In genomic region chr11:57502376-57502775, GRCh38 we compare ENCODE assay signal across 19 cellular contexts. TPM values are rescaled to one million over a fixed set of nuclear protein-coding genes. Genes with fewer than 3 reads are reported as not detected.
DNase-seq lines count a peak whose midpoint lies in the region; ATAC-seq, FAIRE-seq and TF ChIP-seq lines count a peak whose summit lies in the region.
"Had no signal": no experiment of that assay in that cellular context is flagged by ENCODE, and none has a peak within 500 bp of the region (broad histone marks: within the 10 kb centered on the region; RNA-seq: fewer than 3 reads in every experiment).

No MANE protein-coding gene starts in this region.

- H3K9ac ChIP-seq in HepG2 (ENCODE audit: insufficient read depth, low read depth, low read length), result no peak overlapping the region
- no peak overlapping the region for H3K9ac ChIP-seq in trophoblast cell (ENCODE audit: low read length)
- H3K9ac ChIP-seq: BLaER1 treated with 17β-estradiol and CSF1 and Interleukin-3, amounts not matched to agents 10 nM and 100 nM had no signal

- H3K4ac ChIP-seq in trophoblast cell (ENCODE audit: low read depth, low read length), result no peak overlapping the region

- TF ChIP-seq CTCF in HepG2 (CRISPR knock-in tag; IDR thresholded peaks at IDR 0.05), result no peak

- H3K9me3 ChIP-seq in right cardiac atrium (ENCODE audit: control insufficient read depth, low read length) (no peaks in the 10 kb centered on the region), HepG2 (ENCODE audit: low read length) (no peaks in the 10 kb centered on the region), trophoblast cell (ENCODE audit: insufficient read depth, low read depth, low read length) (peaks cover 2% of the 10 kb centered on the region)
- H3K9me3 ChIP-seq: BLaER1 treated with 17β-estradiol and CSF1 and Interleukin-3, amounts not matched to agents 10 nM and 100 nM; Peyer's patch had no signal

- intact Hi-C loops in right cardiac atrium (cut with DNase I), result no loop called here
- intact Hi-C loops in left ventricle myocardium superior (cut with micrococcal nuclease), result no loop called here
- intact Hi-C loops in HepG2 (cut with micrococcal nuclease; ENCODE audit: unreplicated experiment), result no loop called here

- H2AFZ ChIP-seq in HepG2 (ENCODE audit: low read length) (no peak overlapping the region), trophoblast cell (ENCODE audit: insufficient read depth, low read length, poor library complexity) (no peak overlapping the region)

- H3K23ac ChIP-seq in trophoblast cell (ENCODE audit: low read length), result no peak overlapping the region

- H3K36me3 ChIP-seq in HepG2 (replicated peaks in 1 of 2; ENCODE audit: control insufficient read depth in 1 of 2, insufficient read depth in 2 of 2, low read length in 2 of 2), result peaks cover 14 to 54% of the 10 kb centered on the region in 2 experiments; a peak in 4 of 5 replicates
- H3K36me3 ChIP-seq in trophoblast cell (ENCODE audit: control insufficient read depth in 1 of 2, insufficient read depth in 2 of 2, low read length in 2 of 2), result no peaks in the 10 kb centered on the region
- H3K36me3 ChIP-seq: Peyer's patch had no signal

- H3K4me1 ChIP-seq in right cardiac atrium (ENCODE audit: control insufficient read depth, insufficient read depth, low read length) (peaks cover 17% of the 10 kb centered on the region), HepG2 (ENCODE audit: insufficient read depth, low read length) (peaks cover 98% of the 10 kb centered on the region), trophoblast cell (ENCODE audit: control insufficient read depth in 1 of 2, insufficient read depth in 2 of 2, low read length in 2 of 2) (peaks cover 3 to 10% of the 10 kb centered on the region in 2 experiments)

- H3K18ac ChIP-seq in trophoblast cell (ENCODE audit: low read length), result no peak overlapping the region

- 98% methylated on average over 3 of the region's 3 CpGs for WGBS in right cardiac atrium
- WGBS in HepG2 (ENCODE audit: low lambda C conversion rate), result 66% methylated on average over 3 of the region's 3 CpGs
- WGBS in trophoblast cell (ENCODE audit: extremely low coverage, insufficient coverage, insufficient read length), result no CpG with 5 or more reads among the region's 3 CpGs

- H4K12ac ChIP-seq in trophoblast cell (ENCODE audit: low read depth, low read length), result no peak overlapping the region

- no peak for TF ChIP-seq EP300 in HepG2 (IDR thresholded peaks at IDR 0.05; ENCODE audit: low read depth in 2 of 2, low read length in 2 of 2)
- TF ChIP-seq EP300 in HepG2 (CRISPR knock-in tag; IDR thresholded peaks at IDR 0.05; ENCODE audit: borderline replicate concordance), result no peak

- no peak for FAIRE-seq in HepG2 (lab: Jason Lieb, UNC)
- FAIRE-seq: GM12878 had no signal

- H3K4me2 ChIP-seq in HepG2 (ENCODE audit: low read depth, low read length) (0 out of 2 replicates have a peak overlapping the region, but pooled peaks have one; percentile 14), trophoblast cell (ENCODE audit: low read length) (no peak overlapping the region)
- H3K4me2 ChIP-seq: BLaER1 treated with 17β-estradiol and CSF1 and Interleukin-3, amounts not matched to agents 10 nM and 100 nM had no signal

- H3K79me2 ChIP-seq in HepG2 (ENCODE audit: insufficient read depth, low read length), result peaks cover 50% of the 10 kb centered on the region
- no peaks in the 10 kb centered on the region for H3K79me2 ChIP-seq in trophoblast cell (ENCODE audit: control insufficient read depth, insufficient read depth, low read length, poor library complexity)

- H4K20me1 ChIP-seq in HepG2 (ENCODE audit: insufficient read depth, low read length), result peaks cover 13% of the 10 kb centered on the region

- no peak overlapping the region for H3K14ac ChIP-seq in trophoblast cell (ENCODE audit: low read length)

- no peak overlapping the region for H2BK12ac ChIP-seq in trophoblast cell (ENCODE audit: low read length)

- peaks cover 3% of the 10 kb centered on the region for H3K79me1 ChIP-seq in trophoblast cell (ENCODE audit: low read length)

- H4K8ac ChIP-seq in trophoblast cell (ENCODE audit: low read depth, low read length), result no peak overlapping the region

- in situ Hi-C loops in HepG2 (cut with HindIII; ENCODE audit: extremely low pct_ligation_motif_present, low pct_unique_long_range_greater_than_20kb), result no loop called here

- DNase-seq in DMS53 (lab: John Stamatoyannopoulos, UW) (peak; percentile 50), DMS53 treated with DMSO at 0.1 percent for 48 hours (lab: John Stamatoyannopoulos, UW; ENCODE audit: unreplicated experiment) (no peak), right cardiac atrium (no peak), left ventricle myocardium superior (no peak), HepG2 (ENCODE audit: low spot score) (no peak), trophoblast cell (no peak), erythroblast (lab: John Stamatoyannopoulos, UW) (no peak)
- DNase-seq: 8988T, COR-L47, NCI-H1436 treated with DMSO at 0.1 percent for 48 hours, NCI-H345, NCI-H748 treated with DMSO at 0.1 percent for 48 hours, Peyer's patch, SIG-M5 had no signal

- TF ChIP-seq POLR2A in HepG2 (IDR thresholded peaks at IDR 0.05; ENCODE audit: insufficient read depth in 1 of 2, low read depth in 2 of 2, low read length in 2 of 2), result no peak
- TF ChIP-seq POLR2A in erythroblast (IDR thresholded peaks at IDR 0.05; ENCODE audit: low read length), result no peak

- no peak overlapping the region for H2BK120ac ChIP-seq in trophoblast cell (ENCODE audit: insufficient read depth, low read length, poor library complexity)

- TF ChIP-seq RAD21 in HepG2 (CRISPR knock-in tag; IDR thresholded peaks at IDR 0.05), result no peak

- H2AK5ac ChIP-seq in trophoblast cell (ENCODE audit: low read length), result no peak overlapping the region

- no peaks in the 10 kb centered on the region for H3K27me3 ChIP-seq in right cardiac atrium (ENCODE audit: control insufficient read depth, insufficient read depth)
- no peaks in the 10 kb centered on the region for H3K27me3 ChIP-seq in HepG2 (ENCODE audit: control insufficient read depth in 1 of 2, insufficient read depth in 2 of 2, low read length in 2 of 2)
- no peaks in the 10 kb centered on the region for H3K27me3 ChIP-seq in trophoblast cell (ENCODE audit: insufficient read depth, low read length)
- H3K27me3 ChIP-seq: BLaER1 treated with 17β-estradiol and CSF1 and Interleukin-3, amounts not matched to agents 10 nM and 100 nM; Peyer's patch had no signal

- H3K4me3 ChIP-seq in right cardiac atrium (ENCODE audit: low read length) (no peak overlapping the region), HepG2 (replicated peaks in 1 of 3; ENCODE audit: insufficient read depth in 1 of 3, low read depth in 2 of 3, low read length in 3 of 3) (no peak overlapping the region), trophoblast cell (ENCODE audit: low read depth, low read length) (no peak overlapping the region)
- H3K4me3 ChIP-seq: BLaER1 treated with 17β-estradiol and CSF1 and Interleukin-3, amounts not matched to agents 10 nM and 100 nM; GM12878; Peyer's patch had no signal

- ATAC-seq in right cardiac atrium (no peak), left ventricle myocardium superior (no peak), HepG2 (no peak), GM21825 (IDR thresholded peaks at IDR 0.05; ENCODE audit: unreplicated experiment) (no peak)
- ATAC-seq: GM12878 had no signal

- H3K27ac ChIP-seq in right cardiac atrium (ENCODE audit: low read length), result peak overlapping the region; percentile 60
- H3K27ac ChIP-seq in HepG2 (ENCODE audit: extremely low read length, insufficient read depth, low read length), result peak overlapping the region; percentile 55
- H3K27ac ChIP-seq in trophoblast cell (ENCODE audit: low read depth, low read length), result no peak overlapping the region
- H3K27ac ChIP-seq: BLaER1 treated with 17β-estradiol and CSF1 and Interleukin-3, amounts not matched to agents 10 nM and 100 nM; Peyer's patch had no signal

- no peak overlapping the region for H4K91ac ChIP-seq in trophoblast cell (ENCODE audit: low read depth, low read length)

- no peak overlapping the region for H2BK5ac ChIP-seq in trophoblast cell (ENCODE audit: low read depth, low read length, poor library complexity)

- POLR2A ChIA-PET in HepG2 (lab: Yijun Ruan, JAX), result interaction anchor here (0.6 to 9.7 kb wide), 5 partner anchors 9 to 252 kb away, joined by 3 to 111 read pairs (median 3); partner anchors contain the start of gene SLC43A1

- no TSS peak for BruUV-seq in HepG2 (replicated peaks; lab: Mats Ljungman, UMichigan)

- CTCF ChIA-PET in HepG2 (lab: Yijun Ruan, JAX; ENCODE audit: low intra/inter-chr PET ratio, low total read pairs), result interaction anchor here (1.2 kb wide), 1 partner anchor 12 kb away, joined by 4 read pairs; the partner anchor contains the start of gene SLC43A1

RNA-seq across cellular contexts. Expression of gene SLC43A1, which starts 13.1 kb away (rescaled TPM):
- total RNA-seq in right cardiac atrium (1 to 10 TPM; 3.4 to 10.0 (median 8.8) TPM), left ventricle myocardium superior (4.5 TPM), HepG2 (2016; rRNA removed; fragmentation: Illumina TruSeq; extraction: Trizol) (40.0 and 72.3 TPM in 2 replicates)
- polyA plus RNA-seq in right cardiac atrium (8.4 TPM), HepG2 (2011; rRNA removed) (87.6 and 124 TPM in 2 replicates)
- total RNA-seq in HepG2 (2016; cell fraction: cytosol; rRNA removed; fragmentation: Illumina TruSeq; extraction: Trizol; ENCODE audit: low read depth), result 44.5 and 47.1 TPM in 2 replicates
- 32.3 and 72.1 TPM in 2 replicates for total RNA-seq in HepG2 (2016; cell fraction: insoluble cytoplasmic fraction; rRNA removed; fragmentation: Illumina TruSeq; extraction: Trizol)
- total RNA-seq in HepG2 (2016; cell fraction: membrane; rRNA removed; fragmentation: Illumina TruSeq; extraction: Trizol), result 63.3 and 69.6 TPM in 2 replicates
- total RNA-seq in HepG2 (2016; cell fraction: nucleus; rRNA removed; fragmentation: Illumina TruSeq; extraction: Trizol), result 64.1 and 81.7 TPM in 2 replicates
- 96.8 and 105 TPM in 2 replicates for polyA plus RNA-seq in HepG2 (2011; cell fraction: cytosol; rRNA removed)
- 190 and 210 TPM in 2 replicates for polyA plus RNA-seq in HepG2 (2011; cell fraction: nucleus; rRNA removed)
- polyA plus RNA-seq in HepG2 (2012), result 61.9 and 91.6 TPM in 2 replicates
- polyA plus RNA-seq in HepG2 (2016; cell fraction: cytosol; fragmentation: Illumina TruSeq; extraction: Trizol; ENCODE audit: low read depth), result 41.6 and 44.0 TPM in 2 replicates
- polyA plus RNA-seq in HepG2 (2016; cell fraction: insoluble cytoplasmic fraction; fragmentation: Illumina TruSeq; extraction: Trizol; ENCODE audit: low read depth), result 33.2 and 41.2 TPM in 2 replicates
- 58.0 and 63.5 TPM in 2 replicates for polyA plus RNA-seq in HepG2 (2016; cell fraction: membrane; fragmentation: Illumina TruSeq; extraction: Trizol; ENCODE audit: low read depth)
- polyA plus RNA-seq in HepG2 (2016; cell fraction: nucleus; fragmentation: Illumina TruSeq; extraction: Trizol; ENCODE audit: insufficient read depth, low read depth), result 111 TPM in 2 replicates
- polyA minus RNA-seq in HepG2 (2011; rRNA and poly(A)+ RNA removed; ENCODE audit: low replicate concordance), result 1.5 and 247 TPM in 2 replicates
- 58.2 and 68.6 TPM in 2 replicates for polyA minus RNA-seq in HepG2 (2011; cell fraction: cytosol; rRNA and poly(A)+ RNA removed)
- 75.4 and 86.5 TPM in 2 replicates for polyA minus RNA-seq in HepG2 (2011; cell fraction: nucleus; rRNA and poly(A)+ RNA removed)
- 0.29 and 0.37 TPM in 2 replicates for polyA plus RNA-seq in trophoblast cell (2013)

RNA-seq across cellular contexts. Expression of gene TIMM10, which starts 28.2 kb away (rescaled TPM):
- 10 to 100 TPM; 40.6 to 68.8 (median 50.2) TPM for total RNA-seq in right cardiac atrium
- polyA plus RNA-seq in right cardiac atrium, result 59.2 TPM
- total RNA-seq in left ventricle myocardium superior, result 56.7 TPM
- total RNA-seq in HepG2 (2016; rRNA removed; fragmentation: Illumina TruSeq; extraction: Trizol), result 82.2 and 103 TPM in 2 replicates
- 40.9 and 52.7 TPM in 2 replicates for total RNA-seq in HepG2 (2016; cell fraction: cytosol; rRNA removed; fragmentation: Illumina TruSeq; extraction: Trizol; ENCODE audit: low read depth)
- total RNA-seq in HepG2 (2016; cell fraction: insoluble cytoplasmic fraction; rRNA removed; fragmentation: Illumina TruSeq; extraction: Trizol), result 87.8 and 108 TPM in 2 replicates
- total RNA-seq in HepG2 (2016; cell fraction: membrane; rRNA removed; fragmentation: Illumina TruSeq; extraction: Trizol), result 48.0 and 65.2 TPM in 2 replicates
- 27.4 and 31.3 TPM in 2 replicates for total RNA-seq in HepG2 (2016; cell fraction: nucleus; rRNA removed; fragmentation: Illumina TruSeq; extraction: Trizol)
- polyA plus RNA-seq in HepG2 (2011; rRNA removed), result 56.3 and 67.8 TPM in 2 replicates
- polyA plus RNA-seq in HepG2 (2011; cell fraction: cytosol; rRNA removed), result 81.8 and 94.3 TPM in 2 replicates
- 18.2 and 20.2 TPM in 2 replicates for polyA plus RNA-seq in HepG2 (2011; cell fraction: nucleus; rRNA removed)
- 46.7 and 55.3 TPM in 2 replicates for polyA plus RNA-seq in HepG2 (2012)
- polyA plus RNA-seq in HepG2 (2016; cell fraction: cytosol; fragmentation: Illumina TruSeq; extraction: Trizol; ENCODE audit: low read depth), result 53.7 and 66.6 TPM in 2 replicates
- 106 and 130 TPM in 2 replicates for polyA plus RNA-seq in HepG2 (2016; cell fraction: insoluble cytoplasmic fraction; fragmentation: Illumina TruSeq; extraction: Trizol; ENCODE audit: low read depth)
- 52.5 and 68.9 TPM in 2 replicates for polyA plus RNA-seq in HepG2 (2016; cell fraction: membrane; fragmentation: Illumina TruSeq; extraction: Trizol; ENCODE audit: low read depth)
- 53.7 and 58.9 TPM in 2 replicates for polyA plus RNA-seq in HepG2 (2016; cell fraction: nucleus; fragmentation: Illumina TruSeq; extraction: Trizol; ENCODE audit: insufficient read depth, low read depth)
- 28.3 and 58.4 TPM in 2 replicates for polyA minus RNA-seq in HepG2 (2011; rRNA and poly(A)+ RNA removed; ENCODE audit: low replicate concordance)
- polyA minus RNA-seq in HepG2 (2011; cell fraction: cytosol; rRNA and poly(A)+ RNA removed), result 7.7 and 8.8 TPM in 2 replicates
- 11.8 and 13.6 TPM in 2 replicates for polyA minus RNA-seq in HepG2 (2011; cell fraction: nucleus; rRNA and poly(A)+ RNA removed)
- 61.0 and 61.7 TPM in 2 replicates for polyA plus RNA-seq in trophoblast cell (2013)

RNA-seq across cellular contexts. Expression of gene SMTNL1, which starts 35.0 kb away (rescaled TPM):
- not detected for total RNA-seq in right cardiac atrium
- polyA plus RNA-seq in right cardiac atrium, result not detected
- total RNA-seq in left ventricle myocardium superior, result not detected
- total RNA-seq in HepG2 (2016; rRNA removed; fragmentation: Illumina TruSeq; extraction: Trizol), result not detected in 2 replicates
- total RNA-seq in HepG2 (2016; cell fraction: cytosol; rRNA removed; fragmentation: Illumina TruSeq; extraction: Trizol; ENCODE audit: low read depth), result not detected in 2 replicates
- not detected in 2 replicates for total RNA-seq in HepG2 (2016; cell fraction: insoluble cytoplasmic fraction; rRNA removed; fragmentation: Illumina TruSeq; extraction: Trizol)
- total RNA-seq in HepG2 (2016; cell fraction: membrane; rRNA removed; fragmentation: Illumina TruSeq; extraction: Trizol), result not detected in 2 replicates
- not detected in 2 replicates for total RNA-seq in HepG2 (2016; cell fraction: nucleus; rRNA removed; fragmentation: Illumina TruSeq; extraction: Trizol)
- 0.04 TPM in 1 of 2 replicates, not detected in the other for polyA plus RNA-seq in HepG2 (2011; rRNA removed)
- not detected in 2 replicates for polyA plus RNA-seq in HepG2 (2011; cell fraction: cytosol; rRNA removed)
- not detected in 2 replicates for polyA plus RNA-seq in HepG2 (2011; cell fraction: nucleus; rRNA removed)
- not detected in 2 replicates for polyA plus RNA-seq in HepG2 (2012)
- not detected in 2 replicates for polyA plus RNA-seq in HepG2 (2016; cell fraction: cytosol; fragmentation: Illumina TruSeq; extraction: Trizol; ENCODE audit: low read depth)
- polyA plus RNA-seq in HepG2 (2016; cell fraction: insoluble cytoplasmic fraction; fragmentation: Illumina TruSeq; extraction: Trizol; ENCODE audit: low read depth), result not detected in 2 replicates
- polyA plus RNA-seq in HepG2 (2016; cell fraction: membrane; fragmentation: Illumina TruSeq; extraction: Trizol; ENCODE audit: low read depth), result not detected in 2 replicates
- not detected in 2 replicates for polyA plus RNA-seq in HepG2 (2016; cell fraction: nucleus; fragmentation: Illumina TruSeq; extraction: Trizol; ENCODE audit: insufficient read depth, low read depth)
- not detected in 2 replicates for polyA minus RNA-seq in HepG2 (2011; rRNA and poly(A)+ RNA removed; ENCODE audit: low replicate concordance)
- not detected in 2 replicates for polyA minus RNA-seq in HepG2 (2011; cell fraction: cytosol; rRNA and poly(A)+ RNA removed)
- not detected in 2 replicates for polyA minus RNA-seq in HepG2 (2011; cell fraction: nucleus; rRNA and poly(A)+ RNA removed)
- 0.04 TPM in 1 of 2 replicates, not detected in the other for polyA plus RNA-seq in trophoblast cell (2013)
- total RNA-seq: G401, GM12878, HT1080, Peyer's patch had no signal

RNA-seq across cellular contexts. Expression of gene RTN4RL2, which starts 42.0 kb away (rescaled TPM):
- total RNA-seq in right cardiac atrium (1 to 10 TPM in 1 of 4 donors, under 1 TPM in 3; 0.65 to 1.4 (median 0.79) TPM), left ventricle myocardium superior (1.0 TPM), HepG2 (2016; rRNA removed; fragmentation: Illumina TruSeq; extraction: Trizol) (0.45 and 1.3 TPM in 2 replicates)
- polyA plus RNA-seq in right cardiac atrium (0.97 TPM), HepG2 (2011; rRNA removed) (4.3 and 8.4 TPM in 2 replicates)
- 0.71 and 0.79 TPM in 2 replicates for total RNA-seq in HepG2 (2016; cell fraction: cytosol; rRNA removed; fragmentation: Illumina TruSeq; extraction: Trizol; ENCODE audit: low read depth)
- total RNA-seq in HepG2 (2016; cell fraction: insoluble cytoplasmic fraction; rRNA removed; fragmentation: Illumina TruSeq; extraction: Trizol), result 0.42 and 0.91 TPM in 2 replicates
- total RNA-seq in HepG2 (2016; cell fraction: membrane; rRNA removed; fragmentation: Illumina TruSeq; extraction: Trizol), result 1.1 and 1.2 TPM in 2 replicates
- 1.8 and 2.1 TPM in 2 replicates for total RNA-seq in HepG2 (2016; cell fraction: nucleus; rRNA removed; fragmentation: Illumina TruSeq; extraction: Trizol)
- 3.6 and 3.9 TPM in 2 replicates for polyA plus RNA-seq in HepG2 (2011; cell fraction: cytosol; rRNA removed)
- polyA plus RNA-seq in HepG2 (2011; cell fraction: nucleus; rRNA removed), result 10.4 and 14.9 TPM in 2 replicates
- polyA plus RNA-seq in HepG2 (2012), result 14.7 and 15.9 TPM in 2 replicates
- 1.8 and 2.1 TPM in 2 replicates for polyA plus RNA-seq in HepG2 (2016; cell fraction: cytosol; fragmentation: Illumina TruSeq; extraction: Trizol; ENCODE audit: low read depth)
- polyA plus RNA-seq in HepG2 (2016; cell fraction: insoluble cytoplasmic fraction; fragmentation: Illumina TruSeq; extraction: Trizol; ENCODE audit: low read depth), result 1.9 and 2.5 TPM in 2 replicates
- polyA plus RNA-seq in HepG2 (2016; cell fraction: membrane; fragmentation: Illumina TruSeq; extraction: Trizol; ENCODE audit: low read depth), result 2.8 and 3.5 TPM in 2 replicates
- 5.0 and 7.0 TPM in 2 replicates for polyA plus RNA-seq in HepG2 (2016; cell fraction: nucleus; fragmentation: Illumina TruSeq; extraction: Trizol; ENCODE audit: insufficient read depth, low read depth)
- polyA minus RNA-seq in HepG2 (2011; rRNA and poly(A)+ RNA removed; ENCODE audit: low replicate concordance), result 0.72 and 4.8 TPM in 2 replicates
- 4.1 and 11.0 TPM in 2 replicates for polyA minus RNA-seq in HepG2 (2011; cell fraction: cytosol; rRNA and poly(A)+ RNA removed)
- 2.3 and 3.7 TPM in 2 replicates for polyA minus RNA-seq in HepG2 (2011; cell fraction: nucleus; rRNA and poly(A)+ RNA removed)
- 0.12 and 0.16 TPM in 2 replicates for polyA plus RNA-seq in trophoblast cell (2013)
- total RNA-seq: G401 had no signal
